ENCODE assay signal across 2 cellular contexts in the genomic region with DNA sequence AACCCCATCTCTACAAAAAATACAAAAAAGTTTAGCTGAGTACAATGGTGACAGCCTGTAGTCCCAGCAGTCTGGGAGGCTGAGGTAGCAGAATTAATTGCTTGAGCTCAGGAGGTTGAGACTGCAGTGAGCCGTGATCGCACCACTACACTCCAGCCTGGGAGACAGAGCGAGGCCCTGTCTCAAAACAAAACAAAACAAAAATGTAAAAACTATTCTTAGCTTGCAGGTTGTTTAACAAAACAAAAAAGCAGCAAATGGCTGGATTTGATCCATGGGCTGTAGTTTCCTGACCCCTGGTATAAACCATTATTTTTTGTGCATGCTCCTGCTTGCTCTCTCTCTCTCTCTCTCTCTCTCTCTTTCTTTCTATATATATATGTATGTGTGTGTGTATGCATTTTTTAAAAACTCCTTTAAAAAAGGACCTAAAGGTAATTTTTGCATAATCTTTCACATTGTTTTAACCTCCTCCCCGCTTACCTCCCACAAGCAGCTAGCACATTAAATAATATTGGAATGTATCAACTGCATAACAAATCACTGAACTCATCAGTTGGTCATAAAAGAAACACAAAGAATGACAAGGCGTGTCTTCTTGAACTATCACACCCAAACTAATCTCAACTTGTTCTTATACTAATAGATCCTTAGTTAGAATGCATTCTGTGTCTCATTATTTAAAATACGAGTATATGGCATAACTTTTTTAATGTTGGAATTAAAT.
TF ChIP-seq lines count a peak whose summit lies in the region.

No MANE protein-coding gene starts in this region.

TF ChIP-seq in SK-N-SH, 30 proteins besides CTCF, POLR2A, EP300 and RAD21 (continued from another document):
- TF ChIP-seq EZH2phosphoT487 (IDR thresholded peaks at IDR 0.05; ENCODE audit: borderline replicate concordance, low read depth) (no peak), RFX5 (IDR thresholded peaks at IDR 0.05; ENCODE audit: low read length) (no peak), RCOR1 (IDR thresholded peaks at IDR 0.05; ENCODE audit: low read length) (no peak), MXI1 (IDR thresholded peaks at IDR 0.05; ENCODE audit: low read depth, low read length) (no peak)
- TF ChIP-seq, protein P1, sequence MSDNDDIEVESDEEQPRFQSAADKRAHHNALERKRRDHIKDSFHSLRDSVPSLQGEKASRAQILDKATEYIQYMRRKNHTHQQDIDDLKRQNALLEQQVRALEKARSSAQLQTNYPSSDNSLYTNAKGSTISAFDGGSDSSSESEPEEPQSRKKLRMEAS (IDR thresholded peaks at IDR 0.05; ENCODE audit: low read depth), result no peak
- TF ChIP-seq, protein P2, sequence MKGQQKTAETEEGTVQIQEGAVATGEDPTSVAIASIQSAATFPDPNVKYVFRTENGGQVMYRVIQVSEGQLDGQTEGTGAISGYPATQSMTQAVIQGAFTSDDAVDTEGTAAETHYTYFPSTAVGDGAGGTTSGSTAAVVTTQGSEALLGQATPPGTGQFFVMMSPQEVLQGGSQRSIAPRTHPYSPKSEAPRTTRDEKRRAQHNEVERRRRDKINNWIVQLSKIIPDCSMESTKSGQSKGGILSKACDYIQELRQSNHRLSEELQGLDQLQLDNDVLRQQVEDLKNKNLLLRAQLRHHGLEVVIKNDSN (IDR thresholded peaks at IDR 0.05; ENCODE audit: borderline replicate concordance, low read depth), result no peak

TF ChIP-seq in SK-N-SH treated with all-trans-retinoic acid at 6 μM for 48 hours, 23 proteins besides CTCF, POLR2A, EP300 and RAD21 (continued from another document):
- TF ChIP-seq, protein P3, sequence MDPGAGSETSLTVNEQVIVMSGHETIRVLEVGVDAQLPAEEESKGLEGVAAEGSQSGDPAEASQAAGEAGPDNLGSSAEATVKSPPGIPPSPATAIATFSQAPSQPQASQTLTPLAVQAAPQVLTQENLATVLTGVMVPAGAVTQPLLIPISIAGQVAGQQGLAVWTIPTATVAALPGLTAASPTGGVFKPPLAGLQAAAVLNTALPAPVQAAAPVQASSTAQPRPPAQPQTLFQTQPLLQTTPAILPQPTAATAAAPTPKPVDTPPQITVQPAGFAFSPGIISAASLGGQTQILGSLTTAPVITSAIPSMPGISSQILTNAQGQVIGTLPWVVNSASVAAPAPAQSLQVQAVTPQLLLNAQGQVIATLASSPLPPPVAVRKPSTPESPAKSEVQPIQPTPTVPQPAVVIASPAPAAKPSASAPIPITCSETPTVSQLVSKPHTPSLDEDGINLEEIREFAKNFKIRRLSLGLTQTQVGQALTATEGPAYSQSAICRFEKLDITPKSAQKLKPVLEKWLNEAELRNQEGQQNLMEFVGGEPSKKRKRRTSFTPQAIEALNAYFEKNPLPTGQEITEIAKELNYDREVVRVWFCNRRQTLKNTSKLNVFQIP (CRISPR knock-in tag; IDR thresholded peaks at IDR 0.05; ENCODE audit: borderline replicate concordance, low read depth), result no peak
- TF ChIP-seq ISL1 (CRISPR knock-in tag; IDR thresholded peaks at IDR 0.05) (no peak), TOX (CRISPR knock-in tag; IDR thresholded peaks at IDR 0.05; ENCODE audit: borderline replicate concordance) (no peak)
